In the genomic region with DNA sequence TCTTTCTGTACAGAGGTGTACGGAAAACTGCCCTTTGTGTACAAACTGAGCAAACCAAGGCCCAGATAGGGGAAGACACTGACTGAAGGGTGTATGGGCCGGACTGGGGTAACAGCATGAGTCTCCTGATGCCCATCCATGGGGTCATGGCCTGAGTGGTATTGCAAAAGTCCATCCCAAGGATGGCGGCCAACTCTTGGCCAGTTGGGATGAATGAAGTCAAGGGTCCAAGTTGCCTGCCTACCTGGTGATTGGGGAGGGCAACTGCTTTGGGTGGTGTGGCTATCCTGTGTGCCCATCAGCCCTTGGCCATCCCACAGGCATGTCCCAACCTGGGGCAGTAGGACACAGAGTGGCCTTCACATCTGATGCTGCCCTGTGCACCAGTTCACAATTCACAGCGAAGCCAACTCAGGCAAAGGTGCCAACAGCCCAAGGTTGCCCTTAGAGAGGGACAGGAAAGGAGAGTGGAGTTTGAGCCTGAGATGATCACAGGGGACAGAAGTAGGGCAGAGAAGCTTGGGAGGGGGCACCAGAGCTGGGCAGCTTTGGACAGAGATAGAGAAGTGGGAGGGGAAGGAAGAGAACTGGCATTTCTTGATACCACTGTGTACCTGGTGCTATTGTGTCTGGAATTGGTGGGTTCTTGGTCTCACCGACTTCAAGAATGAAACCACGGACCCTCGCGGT, we compare ENCODE assay signal across 17 cellular contexts. TPM values are rescaled to one million over a fixed set of nuclear protein-coding genes. Genes with fewer than 3 reads are reported as not detected.
DNase-seq lines count a peak whose midpoint lies in the region; ATAC-seq, FAIRE-seq and TF ChIP-seq lines count a peak whose summit lies in the region.
"Had no signal": no experiment of that assay in that cellular context is flagged by ENCODE, and none has a peak within 500 bp of the region (broad histone marks: within the 10 kb centered on the region; RNA-seq: fewer than 3 reads in every experiment).

No MANE protein-coding gene starts in this region.

- no peak overlapping the region for H3K4me3 Mint-ChIP-seq in activated naive CD8-positive, alpha-beta T cell treated with anti-CD3 and anti-CD28 coated beads for 36 hours
- no peak overlapping the region for H3K4me3 Mint-ChIP-seq in neural progenitor cell
- H3K4me3 Mint-ChIP-seq: CD8-positive, alpha-beta T cell had no signal

- BruUV-seq in PC-3 (replicated peaks; lab: Mats Ljungman, UMichigan): no TSS peak

- H3K9me2 ChIP-seq in PC-3 (replicated peaks; ENCODE audit: low read length): no peaks in the 10 kb centered on the region

- FAIRE-seq in A549 (lab: Jason Lieb, UNC): no peak

- in situ Hi-C loops in gastrocnemius medialis (cut with MboI; ENCODE audit: low sequenced_read_pairs in 4 of 4): loop anchor here in 3 of 4 donors (10.0 to 25.0 kb wide), 5 partner anchors 126 to 154 kb away; no protein-coding TSS in a partner anchor

- no peak overlapping the region for H3K4me3 ChIP-seq in A549
- no peak overlapping the region for H3K4me3 ChIP-seq in PC-3 (ENCODE audit: low read length)
- no peak overlapping the region for H3K4me3 ChIP-seq in gastroesophageal sphincter
- no peak overlapping the region for H3K4me3 ChIP-seq in gastrocnemius medialis
- no peak overlapping the region for H3K4me3 ChIP-seq in neural progenitor cell
- H3K4me3 ChIP-seq: left lung, skin epidermis, thyroid gland had no signal

- H3K27me3 ChIP-seq in PC-3 (ENCODE audit: low read length) (no peaks in the 10 kb centered on the region), gastroesophageal sphincter (no peaks in the 10 kb centered on the region), gastrocnemius medialis (no peaks in the 10 kb centered on the region), neural progenitor cell (no peaks in the 10 kb centered on the region)
- H3K27me3 ChIP-seq: left lung, thyroid gland had no signal

- H3K27me3 Mint-ChIP-seq in activated naive CD8-positive, alpha-beta T cell treated with anti-CD3 and anti-CD28 coated beads for 36 hours: no peaks in the 10 kb centered on the region
- H3K27me3 Mint-ChIP-seq in neural progenitor cell (ENCODE audit: insufficient read depth, low read depth): peaks cover 11% of the 10 kb centered on the region

- H3K9ac ChIP-seq in PC-3 (ENCODE audit: low read length): no peak overlapping the region
- no peak overlapping the region for H3K9ac ChIP-seq in neural progenitor cell

- H3K79me2 ChIP-seq in PC-3 (ENCODE audit: low read length): no peaks in the 10 kb centered on the region
- no peaks in the 10 kb centered on the region for H3K79me2 ChIP-seq in neural progenitor cell (ENCODE audit: low read depth)

- H3F3A ChIP-seq in PC-3 (ENCODE audit: low read length, unreplicated experiment): no peaks in the 10 kb centered on the region
- H3F3A ChIP-seq in neural progenitor cell (ENCODE audit: low read depth): no peaks in the 10 kb centered on the region

- DNase-seq in A549 (ENCODE audit: low read depth in 1 of 2, low spot score in 1 of 2): no peak
- no peak for DNase-seq in PC-3
- DNase-seq in gastrocnemius medialis: no peak
- DNase-seq in activated naive CD8-positive, alpha-beta T cell treated with anti-CD3 and anti-CD28 coated beads for 36 hours: no peak
- DNase-seq in NCI-H82 (lab: John Stamatoyannopoulos, UW): no peak
- no peak for DNase-seq in neural progenitor cell (ENCODE audit: low spot score)
- DNase-seq: activated CD4-positive, alpha-beta T cell treated with anti-CD3 and anti-CD28 coated beads for 48 hours; activated gamma-delta T cell; amygdala; DMS79; stimulated activated CD4-positive, alpha-beta T cell treated with anti-CD3 and anti-CD28 coated beads, Interleukin-4, amount 100 ng/mL, for 1 hour had no signal

- TF ChIP-seq EP300 in A549 (IDR thresholded peaks at IDR 0.05) (no peak), gastroesophageal sphincter (IDR thresholded peaks at IDR 0.05) (no peak)

- no peak overlapping the region for H2AFZ ChIP-seq in PC-3 (ENCODE audit: low read length)
- no peak overlapping the region for H2AFZ ChIP-seq in neural progenitor cell (replicated peaks)

- H3K9me3 Mint-ChIP-seq in activated naive CD8-positive, alpha-beta T cell treated with anti-CD3 and anti-CD28 coated beads for 36 hours: no peaks in the 10 kb centered on the region
- H3K9me3 Mint-ChIP-seq in neural progenitor cell: peaks cover 7% of the 10 kb centered on the region
- H3K9me3 Mint-ChIP-seq: CD8-positive, alpha-beta T cell had no signal

- H3K4me1 ChIP-seq in A549 (peaks cover 45% of the 10 kb centered on the region), PC-3 (ENCODE audit: insufficient read depth, low read length) (peaks cover 16% of the 10 kb centered on the region), gastroesophageal sphincter (peaks cover 10 to 82% (median 24%) of the 10 kb centered on the region in 3 donors), gastrocnemius medialis (peaks cover 25 to 31% of the 10 kb centered on the region in 2 donors), neural progenitor cell (no peaks in the 10 kb centered on the region)

- WGBS in A549 (ENCODE audit: missing lambda C conversion rate): 81% methylated on average over 8 of the region's 8 CpGs
- WGBS in gastroesophageal sphincter (ENCODE audit: low coverage in 1 of 2), 2 donors: 87 to 88% methylated on average over 3 to 6 of the region's 8 CpGs

- peaks cover 6% of the 10 kb centered on the region for H3K4me1 Mint-ChIP-seq in activated naive CD8-positive, alpha-beta T cell treated with anti-CD3 and anti-CD28 coated beads for 36 hours
- peaks cover 18% of the 10 kb centered on the region for H3K4me1 Mint-ChIP-seq in neural progenitor cell

- no peaks in the 10 kb centered on the region for H3K36me3 ChIP-seq in PC-3 (ENCODE audit: low read depth, low read length)
- peaks cover 0 to 47% of the 10 kb centered on the region in 2 donors for H3K36me3 ChIP-seq in gastroesophageal sphincter
- H3K36me3 ChIP-seq in gastrocnemius medialis: no peaks in the 10 kb centered on the region
- H3K36me3 ChIP-seq in neural progenitor cell: no peaks in the 10 kb centered on the region
- H3K36me3 ChIP-seq: left lung, thyroid gland had no signal

- POLR2A ChIA-PET in A549 (lab: Yijun Ruan, JAX): interaction anchor here (1.7 kb wide), 1 partner anchor 114 kb away, joined by 9 read pairs; the partner anchor contains the start of gene TGFBR1
- POLR2A ChIA-PET in PC-3 (lab: Charles Lee; ENCODE audit: unreplicated experiment): no interaction called here

- ATAC-seq in A549 (no peak), PC-3 (no peak), gastroesophageal sphincter (no peak), gastrocnemius medialis (no peak), GM21825 (IDR thresholded peaks at IDR 0.05; ENCODE audit: unreplicated experiment) (no peak)
- ATAC-seq: CD8-positive, alpha-beta T cell had no signal

- intact Hi-C loops in PC-3 (cut with micrococcal nuclease) (no loop called here), gastrocnemius medialis (cut with DNase I; ENCODE audit: low total_unique reads) (no loop called here)

- CTCF ChIA-PET in A549 (lab: Yijun Ruan, JAX) (interaction anchor here (0.8 to 7.1 kb wide), 13 partner anchors 8 to 207 kb away, joined by 3 to 59 read pairs (median 4); no protein-coding TSS in a partner anchor), PC-3 (lab: Charles Lee) (interaction anchor here (1.1 kb wide), 1 partner anchor 150 kb away, joined by 3 read pairs; no protein-coding TSS in a partner anchor)

- no peak overlapping the region for H3K27ac Mint-ChIP-seq in activated naive CD8-positive, alpha-beta T cell treated with anti-CD3 and anti-CD28 coated beads for 36 hours
- H3K27ac Mint-ChIP-seq in neural progenitor cell: no peak overlapping the region
- H3K27ac Mint-ChIP-seq: CD8-positive, alpha-beta T cell had no signal

- no peak for TF ChIP-seq CTCF in A549 (IDR thresholded peaks at IDR 0.05)
- TF ChIP-seq CTCF in PC-3 (conservative IDR thresholded peaks at IDR 0.05; ENCODE audit: low read depth, low read length): no peak
- no peak for TF ChIP-seq CTCF in gastroesophageal sphincter (IDR thresholded peaks at IDR 0.05)
- TF ChIP-seq CTCF in gastrocnemius medialis (IDR thresholded peaks at IDR 0.05 in 4 of 5, conservative IDR thresholded peaks at IDR 0.05 in 1 of 5): no peak
- no peak for TF ChIP-seq CTCF in neural progenitor cell (IDR thresholded peaks at IDR 0.05)

- no peaks in the 10 kb centered on the region; the same call in 2 of the 3 replicates for H3K9me3 ChIP-seq in A549
- no peaks in the 10 kb centered on the region for H3K9me3 ChIP-seq in PC-3 (ENCODE audit: low read length)
- H3K9me3 ChIP-seq in gastroesophageal sphincter: no peaks in the 10 kb centered on the region
- H3K9me3 ChIP-seq in gastrocnemius medialis: no peaks in the 10 kb centered on the region
- no peaks in the 10 kb centered on the region for H3K9me3 ChIP-seq in neural progenitor cell (ENCODE audit: low read depth)
- H3K9me3 ChIP-seq: left lung, thyroid gland had no signal

- peak overlapping the region; percentile 64 to 73 for H3K27ac ChIP-seq in A549
- peak overlapping the region; percentile 77 for H3K27ac ChIP-seq in PC-3 (ENCODE audit: low read length)
- H3K27ac ChIP-seq in gastroesophageal sphincter: peak overlapping the region in 3 of 4 donors; percentile 34 to 80 (median 48)
- peak overlapping the region; percentile 11 to 61 (median 46) for H3K27ac ChIP-seq in gastrocnemius medialis
- no peak overlapping the region for H3K27ac ChIP-seq in neural progenitor cell
- H3K27ac ChIP-seq: thyroid gland had no signal

- H3K4me2 ChIP-seq in A549 (peak overlapping the region; percentile 45), PC-3 (ENCODE audit: low read length) (peak overlapping the region; percentile 65), neural progenitor cell (no peak overlapping the region)

- no peak for TF ChIP-seq POLR2A in A549 (IDR thresholded peaks at IDR 0.05; ENCODE audit: low read length)
- TF ChIP-seq POLR2A in gastroesophageal sphincter (IDR thresholded peaks at IDR 0.05): no peak
- TF ChIP-seq POLR2A in gastrocnemius medialis (IDR thresholded peaks at IDR 0.05): no peak

- H3K36me3 Mint-ChIP-seq in activated naive CD8-positive, alpha-beta T cell treated with anti-CD3 and anti-CD28 coated beads for 36 hours: no peaks in the 10 kb centered on the region
- H3K36me3 Mint-ChIP-seq in neural progenitor cell: no peaks in the 10 kb centered on the region
- H3K36me3 Mint-ChIP-seq: CD8-positive, alpha-beta T cell had no signal

- no peak for TF ChIP-seq RAD21 in A549 (conservative IDR thresholded peaks at IDR 0.05 in 1 of 2, IDR thresholded peaks at IDR 0.05 in 1 of 2)

- H4K20me1 ChIP-seq in PC-3 (ENCODE audit: low read length) (no peaks in the 10 kb centered on the region), neural progenitor cell (ENCODE audit: low read depth) (no peaks in the 10 kb centered on the region)

RNA-seq across cellular contexts. Expression of gene COL15A1, which starts 46.6 kb away (rescaled TPM):
- polyA plus RNA-seq in A549 (2011; rRNA removed) (0.08 and 0.09 TPM in 2 replicates), A549 (2017; fragmentation: RNase III; extraction: RNeasy Plus Mini Kit Qiagen cat#74134 plus additional on column Dnase treatment) (0.09 to 0.15 TPM (median 0.12 TPM) in 3 replicates)
- 0.05 and 0.08 TPM in 2 replicates for polyA plus RNA-seq in A549 (2012; cell fraction: cytosol; rRNA removed)
- 0.02 and 0.18 TPM in 2 replicates for polyA plus RNA-seq in A549 (2012; cell fraction: nucleus; rRNA removed)
- polyA minus RNA-seq in A549 (2011; rRNA and poly(A)+ RNA removed): 0.04 and 0.15 TPM in 2 replicates
- total RNA-seq in PC-3 (2014; rRNA removed) (0.04 and 0.86 TPM in 2 replicates), gastroesophageal sphincter (100 to 1,000 TPM in 2 of 4 donors, 10 to 100 TPM in 2; 80.5 to 256 (median 97.2) TPM), gastrocnemius medialis (1 to 10 TPM; 4.0 to 7.8 (median 6.8) TPM), neural progenitor cell (ENCODE audit: low replicate concordance) (0.71 and 3.2 TPM in 2 replicates)
- under 1 TPM in 1 of 2 experiments, not detected in 1; 0.06 TPM for total RNA-seq in activated naive CD8-positive, alpha-beta T cell treated with anti-CD3 and anti-CD28 coated beads for 36 hours
- total RNA-seq: CD8-positive, alpha-beta T cell had no signal

Comparison
In these comparisons a context has a peak if more than half of its experiments do, and no peak if none do; other contexts are left out.
1. RNA of gene COL15A1, which starts 46.6 kb away (total RNA-seq): 80.5 to 256 TPM in gastroesophageal sphincter; 4.0 to 7.8 TPM in gastrocnemius medialis, 0.71 to 3.2 TPM in neural progenitor cell, 0.06 TPM in activated naive CD8-positive, alpha-beta T cell treated with anti-CD3 and anti-CD28 coated beads for 36 hours and 0.04 to 0.86 TPM in PC-3; every median in the first group is over 4 times any median in the second.